In the genomic region with DNA sequence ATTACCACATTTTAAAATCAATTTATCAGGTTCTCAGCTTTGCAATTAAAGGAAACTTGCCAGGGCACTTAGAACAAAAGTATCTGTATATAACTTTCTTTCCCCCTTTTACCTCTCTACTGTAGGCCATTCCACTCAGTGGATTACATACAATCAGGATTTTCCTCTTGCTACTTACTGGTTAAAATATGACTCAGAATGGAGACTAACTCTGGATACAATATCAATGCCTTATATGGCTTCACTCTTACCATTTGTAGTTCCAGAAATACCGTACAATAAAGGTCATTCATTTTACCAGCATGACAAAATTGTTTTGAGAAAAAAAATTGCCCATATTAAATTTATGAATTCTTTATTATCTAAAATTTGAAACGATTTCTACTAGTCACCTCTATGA, we compare ENCODE assay signal across 21 cellular contexts.
DNase-seq lines count a peak whose midpoint lies in the region; ATAC-seq, FAIRE-seq and TF ChIP-seq lines count a peak whose summit lies in the region.
"Had no signal": no experiment of that assay in that cellular context is flagged by ENCODE, and none has a peak within 500 bp of the region (broad histone marks: within the 10 kb centered on the region; RNA-seq: fewer than 3 reads in every experiment).

No MANE protein-coding gene starts in this region.

- H3K27me3 ChIP-seq in endothelial cell of umbilical vein (ENCODE audit: control insufficient read depth in 2 of 2, insufficient read depth in 2 of 2, low read length in 2 of 2), result no peaks in the 10 kb centered on the region
- H3K27me3 ChIP-seq: BLaER1 treated with 17β-estradiol and CSF1 and Interleukin-3, amounts not matched to agents 10 nM and 100 nM; thyroid gland had no signal

- no peak overlapping the region for H3K4me2 ChIP-seq in endothelial cell of umbilical vein (ENCODE audit: insufficient read depth, low read length)
- H3K4me2 ChIP-seq: BLaER1 treated with 17β-estradiol and CSF1 and Interleukin-3, amounts not matched to agents 10 nM and 100 nM had no signal

- H3K36me3 ChIP-seq in endothelial cell of umbilical vein (ENCODE audit: control insufficient read depth in 2 of 2, extremely low read depth in 1 of 2, insufficient read depth in 2 of 2, low read length in 2 of 2), result no peaks in the 10 kb centered on the region
- H3K36me3 ChIP-seq: BLaER1 treated with 17β-estradiol and CSF1 and Interleukin-3, amounts not matched to agents 10 nM and 100 nM; prostate gland; thyroid gland had no signal

- FAIRE-seq in endothelial cell of umbilical vein (lab: Jason Lieb, UNC), result no peak
- FAIRE-seq: keratinocyte had no signal

- POLR2A ChIA-PET in endothelial cell of umbilical vein (lab: Charles Lee), result no interaction called here

- no peaks in the 10 kb centered on the region for H3K36me3 Mint-ChIP-seq in osteocyte (ENCODE audit: unreplicated experiment)

- no peaks in the 10 kb centered on the region for H4K20me1 ChIP-seq in endothelial cell of umbilical vein (replicated peaks; ENCODE audit: control insufficient read depth, extremely low read depth, insufficient read depth, low read length)
- H4K20me1 ChIP-seq: BLaER1 treated with 17β-estradiol and CSF1 and Interleukin-3, amounts not matched to agents 10 nM and 100 nM had no signal

- dilution Hi-C loops in endothelial cell of umbilical vein (cut with MboI; ENCODE audit: extremely low pct_ligation_motif_present, low sequenced_read_pairs), result no loop called here

- ATAC-seq in GM21737 (IDR thresholded peaks at IDR 0.05; ENCODE audit: unreplicated experiment), result no peak
- no peak for ATAC-seq in GM21717 (IDR thresholded peaks at IDR 0.05; ENCODE audit: unreplicated experiment)
- ATAC-seq: activated naive CD8-positive, alpha-beta T cell treated with anti-CD3 and anti-CD28 coated beads, Interleukin-2, amount 50 U/mL, for 24 hours had no signal

- H3K4me3 Mint-ChIP-seq in osteocyte (ENCODE audit: unreplicated experiment), result no peak overlapping the region
- H3K4me3 Mint-ChIP-seq: activated naive CD8-positive, alpha-beta T cell treated with anti-CD3 and anti-CD28 coated beads, Interleukin-2, amount 50 U/mL, for 24 hours had no signal

- peaks cover 17% of the 10 kb centered on the region for H3K4me1 Mint-ChIP-seq in osteocyte (ENCODE audit: unreplicated experiment)
- H3K4me1 Mint-ChIP-seq: activated naive CD8-positive, alpha-beta T cell treated with anti-CD3 and anti-CD28 coated beads, Interleukin-2, amount 50 U/mL, for 24 hours had no signal

- H3K9me3 ChIP-seq in endothelial cell of umbilical vein (replicated peaks; ENCODE audit: control insufficient read depth, insufficient read depth, low read length), result no peaks in the 10 kb centered on the region
- H3K9me3 ChIP-seq: BLaER1 treated with 17β-estradiol and CSF1 and Interleukin-3, amounts not matched to agents 10 nM and 100 nM; prostate gland; thyroid gland had no signal

- no peaks in the 10 kb centered on the region for H3K27me3 Mint-ChIP-seq in osteocyte (ENCODE audit: unreplicated experiment)
- H3K27me3 Mint-ChIP-seq: activated naive CD8-positive, alpha-beta T cell treated with anti-CD3 and anti-CD28 coated beads, Interleukin-2, amount 50 U/mL, for 24 hours had no signal

- H2AFZ ChIP-seq in endothelial cell of umbilical vein (ENCODE audit: low read depth, low read length), result no peak overlapping the region

- intact Hi-C loops in endothelial cell of umbilical vein (cut with micrococcal nuclease), result no loop called here

- DNase-seq in EL, result peak; percentile 86
- peak; percentile 75 for DNase-seq in RPMI7951 (ENCODE audit: low read depth)
- DNase-seq in endothelial cell of umbilical vein (ENCODE audit: low read depth, low spot score), result peak; percentile 48
- no peak for DNase-seq in osteocyte (ENCODE audit: extremely low spot score, unreplicated experiment)
- DNase-seq in GDM1 (lab: John Stamatoyannopoulos, UW), result no peak
- no peak for DNase-seq in GM19238 (ENCODE audit: insufficient read length, low spot score)
- DNase-seq: activated CD4-positive, alpha-beta T cell treated with anti-CD3 and anti-CD28 coated beads for 48 hours; activated naive CD8-positive, alpha-beta T cell treated with anti-CD3 and anti-CD28 coated beads, Interleukin-2, amount 50 U/mL, for 24 hours; activated T-cell treated with anti-CD3 and anti-CD28 coated beads, Interleukin-2, amount 50 U/mL, for 48 hours; GOT3; NCI-H187 treated with DMSO at 0.1 percent for 48 hours; NCI-H526; RPMI8226; T-helper 9 cell; thyroid gland had no signal

- TF ChIP-seq POLR2A in endothelial cell of umbilical vein (IDR thresholded peaks at IDR 0.05; ENCODE audit: low read depth, low read length), result no peak

- H3K9me1 ChIP-seq in endothelial cell of umbilical vein (replicated peaks; ENCODE audit: control insufficient read depth, extremely low read depth, insufficient read depth, low read length), result no peaks in the 10 kb centered on the region

- H3K4me3 ChIP-seq in endothelial cell of umbilical vein (replicated peaks in 1 of 3; ENCODE audit: insufficient read depth in 1 of 3, low read depth in 1 of 3, low read length in 3 of 3), result no peak overlapping the region
- H3K4me3 ChIP-seq: BLaER1 treated with 17β-estradiol and CSF1 and Interleukin-3, amounts not matched to agents 10 nM and 100 nM; prostate gland; thyroid gland had no signal

- CTCF ChIA-PET in endothelial cell of umbilical vein (lab: Charles Lee), result no interaction called here

- peak overlapping the region; percentile 27 for H3K27ac Mint-ChIP-seq in osteocyte (ENCODE audit: unreplicated experiment)
- H3K27ac Mint-ChIP-seq: activated naive CD8-positive, alpha-beta T cell treated with anti-CD3 and anti-CD28 coated beads, Interleukin-2, amount 50 U/mL, for 24 hours had no signal

- peaks cover 15% of the 10 kb centered on the region for H3K4me1 ChIP-seq in endothelial cell of umbilical vein (ENCODE audit: control insufficient read depth, extremely low read depth, insufficient read depth, low read length)
- H3K4me1 ChIP-seq: prostate gland, thyroid gland had no signal

- H3K27ac ChIP-seq in endothelial cell of umbilical vein (ENCODE audit: insufficient read depth, low read depth, low read length), result no peak overlapping the region
- H3K27ac ChIP-seq: BLaER1 treated with 17β-estradiol and CSF1 and Interleukin-3, amounts not matched to agents 10 nM and 100 nM; HL-60; prostate gland; thyroid gland had no signal

- no peaks in the 10 kb centered on the region for H3K79me2 ChIP-seq in endothelial cell of umbilical vein (ENCODE audit: control insufficient read depth, insufficient read depth, low read length)

- no peak for TF ChIP-seq CTCF in endothelial cell of umbilical vein (IDR thresholded peaks at IDR 0.05; ENCODE audit: extremely low read depth in 1 of 2, insufficient read depth in 1 of 2, low read depth in 1 of 2, low read length in 2 of 2)
- no peak for TF ChIP-seq CTCF in osteocyte (IDR thresholded peaks at IDR 0.05)

- no peak overlapping the region for H3K9ac ChIP-seq in endothelial cell of umbilical vein (replicated peaks; ENCODE audit: extremely low read depth, insufficient read depth, low read length)
- H3K9ac ChIP-seq: BLaER1 treated with 17β-estradiol and CSF1 and Interleukin-3, amounts not matched to agents 10 nM and 100 nM had no signal

- BruUV-seq in endothelial cell of umbilical vein (replicated peaks; lab: Mats Ljungman, UMichigan), result no TSS peak

- no peaks in the 10 kb centered on the region for H3K9me3 Mint-ChIP-seq in osteocyte (ENCODE audit: unreplicated experiment)

TF ChIP-seq in endothelial cell of umbilical vein, 7 proteins besides CTCF, POLR2A, EP300 and RAD21:
- peak; percentile 23 for TF ChIP-seq FOS (IDR thresholded peaks at IDR 0.05; ENCODE audit: borderline replicate concordance, insufficient read depth, low read length)
- no peak for TF ChIP-seq JUN (IDR thresholded peaks at IDR 0.05; ENCODE audit: borderline replicate concordance, insufficient read depth, insufficient read length, low read depth)
- TF ChIP-seq POLR2AphosphoS5 (IDR thresholded peaks at IDR 0.05; ENCODE audit: insufficient read depth, low read depth, low read length), result no peak
- TF ChIP-seq, protein P1, sequence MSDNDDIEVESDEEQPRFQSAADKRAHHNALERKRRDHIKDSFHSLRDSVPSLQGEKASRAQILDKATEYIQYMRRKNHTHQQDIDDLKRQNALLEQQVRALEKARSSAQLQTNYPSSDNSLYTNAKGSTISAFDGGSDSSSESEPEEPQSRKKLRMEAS (IDR thresholded peaks at IDR 0.05; ENCODE audit: insufficient read depth, insufficient read length), result no peak
- no peak for TF ChIP-seq GATA2 (IDR thresholded peaks at IDR 0.05; ENCODE audit: insufficient read depth, insufficient read length, low read depth, low read length)
- no peak for TF ChIP-seq EZH2 (IDR thresholded peaks at IDR 0.05; ENCODE audit: borderline replicate concordance, low read depth, low read length, severe bottlenecking)
- TF ChIP-seq MYC (IDR thresholded peaks at IDR 0.05; ENCODE audit: low read depth, low read length), result no peak
TF ChIP-seq in endothelial cell of umbilical vein: peak in this region for 1.

Comparison
In these comparisons a context has a peak if more than half of its experiments do, and no peak if none do; other contexts are left out.
1. DNase-seq: peak in EL (single experiment), RPMI7951 (single experiment) and endothelial cell of umbilical vein (single experiment); none in osteocyte (single experiment), GDM1 (single experiment) and GM19238 (single experiment).